ENCODE assay signal across 8 cellular contexts in the genomic region with DNA sequence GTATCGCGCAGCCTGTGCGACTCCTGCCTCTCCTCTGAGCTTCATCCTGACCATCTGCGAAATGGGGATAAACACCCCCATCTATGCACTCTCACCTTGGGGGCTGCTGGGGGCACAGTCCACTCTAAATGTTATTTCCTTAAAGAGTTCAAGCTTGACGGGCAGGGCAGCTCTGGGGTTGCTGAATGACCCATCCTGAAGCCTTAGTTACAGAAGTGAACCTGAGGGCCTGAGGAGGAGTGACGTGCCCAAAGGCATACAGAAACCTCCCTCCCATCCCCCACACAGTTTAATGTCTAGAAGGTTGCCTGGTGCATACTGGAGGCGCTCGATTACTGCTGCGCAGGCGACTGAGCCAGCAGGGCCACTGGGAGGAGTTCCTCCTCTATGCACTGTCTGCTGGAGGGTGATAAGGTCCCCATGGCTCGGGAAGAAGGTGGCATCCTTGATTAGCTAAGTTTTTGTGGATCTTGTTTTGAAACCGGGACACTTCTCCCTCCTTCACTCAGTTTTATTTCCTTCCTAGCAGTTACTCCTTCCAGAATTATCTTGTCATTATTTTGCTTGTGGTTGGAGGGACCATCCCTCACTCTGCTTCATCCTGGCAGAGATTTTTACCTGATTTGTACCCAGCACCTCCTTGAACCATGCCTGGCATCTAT. TPM values are rescaled to one million over a fixed set of nuclear protein-coding genes. Genes with fewer than 3 reads are reported as not detected.
DNase-seq lines count a peak whose midpoint lies in the region; ATAC-seq and TF ChIP-seq lines count a peak whose summit lies in the region.

No MANE protein-coding gene starts in this region.

- peaks cover 10% of the 10 kb centered on the region for H3K4me1 Mint-ChIP-seq in GM23338

- H3F3A ChIP-seq in GM23338 (replicated peaks; ENCODE audit: low read depth) (peaks cover 23% of the 10 kb centered on the region), Loucy (ENCODE audit: low read depth) (no peaks in the 10 kb centered on the region)

- H3K9me3 Mint-ChIP-seq in GM23338, result no peaks in the 10 kb centered on the region; the same call in 2 of the 3 replicates

- peaks cover 35% of the 10 kb centered on the region for H3K36me3 Mint-ChIP-seq in GM23338 (ENCODE audit: low read depth)

- H3K27ac ChIP-seq in GM23338 (ENCODE audit: low read depth), result no peak overlapping the region

- DNase-seq in GM23338 (ENCODE audit: low spot score), result peak; percentile 90
- DNase-seq in T-helper 1 cell, result peak; percentile 43 to 92 (median 67)
- DNase-seq in astrocyte of the spinal cord (ENCODE audit: low read depth, low spot score), result peak; percentile 55
- DNase-seq in iPS-NIHi11 (ENCODE audit: low spot score), result peak; percentile 67
- DNase-seq in stimulated activated CD4-positive, alpha-beta T cell treated with anti-CD3 and anti-CD28 coated beads, Interleukin-12 subunit alpha, Interleukin-12 subunit beta, amount 100 ng/mL, for 24 hours (ENCODE audit: low read depth in 2 of 2), result peak; percentile 48 to 67

- peak; percentile 77 for ATAC-seq in GM23338
- no peak for ATAC-seq in HG02973 (IDR thresholded peaks at IDR 0.05; ENCODE audit: unreplicated experiment)

- H3K9me3 ChIP-seq in Loucy (ENCODE audit: insufficient read depth, low read depth, low read length), result no peaks in the 10 kb centered on the region

- peaks cover 6% of the 10 kb centered on the region for H3K27me3 Mint-ChIP-seq in GM23338 (ENCODE audit: insufficient read depth, low read depth, poor library complexity)

- peak overlapping the region; percentile 93 for H3K27ac Mint-ChIP-seq in GM23338

- TF ChIP-seq CTCF in GM23338 (conservative IDR thresholded peaks at IDR 0.05; ENCODE audit: low read depth in 2 of 2), result peak in 1 of 2 experiments; percentile 28; a peak in 2 of 4 replicates
- no peak; the same call in 1 of the 2 replicates for TF ChIP-seq CTCF in Loucy (conservative IDR thresholded peaks at IDR 0.05; ENCODE audit: low read length)
- TF ChIP-seq CTCF in astrocyte of the spinal cord (IDR thresholded peaks at IDR 0.05; ENCODE audit: low read depth, low read length), result no peak

- in situ Hi-C loops in astrocyte of the spinal cord (cut with HindIII; ENCODE audit: low sequenced_read_pairs), result no loop called here

- H3K9me2 ChIP-seq in GM23338 (ENCODE audit: insufficient read depth) (no peaks in the 10 kb centered on the region), Loucy (replicated peaks; ENCODE audit: low read depth, low read length) (no peaks in the 10 kb centered on the region)

- peak overlapping the region; percentile 81 for H3K4me3 Mint-ChIP-seq in GM23338

- H3K27me3 ChIP-seq in GM23338 (ENCODE audit: insufficient read depth), result no peaks in the 10 kb centered on the region
- H3K27me3 ChIP-seq in Loucy (ENCODE audit: insufficient read depth, low read length, poor library complexity, severe bottlenecking), result no peaks in the 10 kb centered on the region

- H3K4me3 ChIP-seq in GM08714 (ENCODE audit: low read length), result peak overlapping the region; percentile 66; the same call in 1 of the 2 replicates
- H3K4me3 ChIP-seq in GM23338, result peak overlapping the region; percentile 50
- peak overlapping the region; percentile 73 for H3K4me3 ChIP-seq in Loucy (ENCODE audit: low read length, poor library complexity, severe bottlenecking)
- peak overlapping the region; percentile 34 for H3K4me3 ChIP-seq in astrocyte of the spinal cord (ENCODE audit: low read depth, low read length)

- H3K4me1 ChIP-seq in GM23338 (ENCODE audit: insufficient read depth), result no peaks in the 10 kb centered on the region
- H3K4me1 ChIP-seq in Loucy (ENCODE audit: insufficient read depth, low read length, poor library complexity, severe bottlenecking), result peaks cover 20% of the 10 kb centered on the region

- H2AFZ ChIP-seq in GM23338 (peak overlapping the region; percentile 75), Loucy (ENCODE audit: low read length) (peak overlapping the region; percentile 88)

- peaks cover 9% of the 10 kb centered on the region for H3K79me2 ChIP-seq in GM23338 (replicated peaks; ENCODE audit: insufficient read depth)
- peaks cover 19% of the 10 kb centered on the region for H3K79me2 ChIP-seq in Loucy (ENCODE audit: insufficient read depth, low read length)

- peak overlapping the region; percentile 55 for H3K9ac ChIP-seq in Loucy (ENCODE audit: low read depth, low read length, poor library complexity, severe bottlenecking)

- H3K4me2 ChIP-seq in GM23338 (peak overlapping the region; percentile 68), Loucy (ENCODE audit: low read depth, low read length, poor library complexity, severe bottlenecking) (peak overlapping the region; percentile 80)

- H3K36me3 ChIP-seq in GM23338 (ENCODE audit: insufficient read depth) (peaks cover 15% of the 10 kb centered on the region), Loucy (ENCODE audit: insufficient read depth, low read length) (peaks cover 4% of the 10 kb centered on the region; the same call in 1 of the 2 replicates)

- H4K20me1 ChIP-seq in GM23338 (replicated peaks; ENCODE audit: insufficient read depth), result no peaks in the 10 kb centered on the region
- H4K20me1 ChIP-seq in Loucy (ENCODE audit: insufficient read depth, low read length, poor library complexity, severe bottlenecking), result peaks cover 10% of the 10 kb centered on the region

TF ChIP-seq in GM23338, 12 proteins besides CTCF, POLR2A, EP300 and RAD21:
- TF ChIP-seq NANOG (IDR thresholded peaks at IDR 0.05; ENCODE audit: borderline replicate concordance) (no peak), CREB1 (CRISPR knock-in tag; IDR thresholded peaks at IDR 0.05; ENCODE audit: low read depth) (0 out of 2 replicates have a peak, but pooled peaks have one; percentile 3), POLR2AphosphoS5 (IDR thresholded peaks at IDR 0.05; ENCODE audit: low read depth) (peak; percentile 45; the same call in 1 of the 2 replicates)

RNA-seq across cellular contexts. Expression of a gene that starts 0.6 kb away (rescaled TPM):
- 291 and 367 TPM in 2 replicates for total RNA-seq in GM23338 (2014; rRNA removed; shearing (Covaris generic))
- polyA plus RNA-seq in GM23338 (2016; fragmentation: Nextera tagmentation; extraction: Ambion mirVana), result 158 and 164 TPM in 2 replicates

RNA-seq across cellular contexts. Expression of a gene that starts 13.7 kb away (rescaled TPM):
- total RNA-seq in GM23338 (2014; rRNA removed; shearing (Covaris generic)), result 162 and 164 TPM in 2 replicates
- polyA plus RNA-seq in GM23338 (2016; fragmentation: Nextera tagmentation; extraction: Ambion mirVana), result 108 and 111 TPM in 2 replicates

RNA-seq across cellular contexts. Expression of a gene that starts 22.1 kb away (rescaled TPM):
- total RNA-seq in GM23338 (2014; rRNA removed; shearing (Covaris generic)), result 16.2 and 20.1 TPM in 2 replicates
- 9.1 and 11.3 TPM in 2 replicates for polyA plus RNA-seq in GM23338 (2016; fragmentation: Nextera tagmentation; extraction: Ambion mirVana)

RNA-seq across cellular contexts. Expression of a gene that starts 27.7 kb away (rescaled TPM):
- 627 and 649 TPM in 2 replicates for total RNA-seq in GM23338 (2014; rRNA removed; shearing (Covaris generic))
- polyA plus RNA-seq in GM23338 (2016; fragmentation: Nextera tagmentation; extraction: Ambion mirVana), result 1,301 and 1,361 TPM in 2 replicates

RNA-seq across cellular contexts. Expression of a gene that starts 44.7 kb away (rescaled TPM):
- total RNA-seq in GM23338 (2014; rRNA removed; shearing (Covaris generic)), result 121 and 124 TPM in 2 replicates
- polyA plus RNA-seq in GM23338 (2016; fragmentation: Nextera tagmentation; extraction: Ambion mirVana), result 135 and 138 TPM in 2 replicates
